In the genomic region with DNA sequence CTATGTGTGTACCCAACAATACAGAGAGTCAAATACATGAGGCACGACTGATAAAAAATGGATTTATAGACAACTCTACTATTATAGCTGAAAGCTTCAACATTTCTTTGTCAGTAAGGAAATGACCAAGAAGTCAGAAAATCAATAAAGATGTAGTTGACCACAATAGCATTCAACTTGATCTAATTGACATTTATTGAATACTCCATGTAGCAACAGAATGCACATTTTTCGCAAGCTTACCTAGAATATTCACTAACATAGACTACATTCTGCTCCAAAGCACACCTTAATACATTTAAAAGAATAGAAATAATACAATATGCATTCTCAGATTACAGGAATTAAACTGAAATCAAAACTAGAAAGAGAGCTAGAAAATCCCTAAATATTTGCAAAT, we compare ENCODE assay signal across 27 cellular contexts. TPM values are rescaled to one million over a fixed set of nuclear protein-coding genes. Genes with fewer than 3 reads are reported as not detected.
DNase-seq lines count a peak whose midpoint lies in the region; ATAC-seq, FAIRE-seq and TF ChIP-seq lines count a peak whose summit lies in the region.
"Had no signal": no experiment of that assay in that cellular context is flagged by ENCODE, and none has a peak within 500 bp of the region (broad histone marks: within the 10 kb centered on the region; RNA-seq: fewer than 3 reads in every experiment).

No MANE protein-coding gene starts in this region.

- H3K27ac ChIP-seq in HepG2 (ENCODE audit: extremely low read length, insufficient read depth, low read length) (no peak overlapping the region), right lobe of liver (no peak overlapping the region)
- H3K27ac ChIP-seq: 22Rv1; A549; BLaER1; BLaER1 treated with 17β-estradiol and CSF1 and Interleukin-3, amounts not matched to agents 10 nM and 100 nM; C4-2B had no signal

- TF ChIP-seq POLR2A in HepG2 (IDR thresholded peaks at IDR 0.05; ENCODE audit: insufficient read depth in 1 of 2, low read depth in 2 of 2, low read length in 2 of 2) = no peak
- no peak for TF ChIP-seq POLR2A in right lobe of liver (IDR thresholded peaks at IDR 0.05)

- no peaks in the 10 kb centered on the region for H3K4me1 ChIP-seq in HepG2 (ENCODE audit: insufficient read depth, low read length)
- no peaks in the 10 kb centered on the region for H3K4me1 ChIP-seq in right lobe of liver
- H3K4me1 ChIP-seq: A549; BE2C; BLaER1; BLaER1 treated with 17β-estradiol and CSF1 and Interleukin-3, amounts not matched to agents 10 nM and 100 nM; Caco-2 had no signal

- CTCF ChIA-PET in HepG2 (lab: Yijun Ruan, JAX; ENCODE audit: low intra/inter-chr PET ratio, low total read pairs) = no interaction called here

- H3K4me3 ChIP-seq in HepG2 (replicated peaks in 1 of 3; ENCODE audit: insufficient read depth in 1 of 3, low read depth in 2 of 3, low read length in 3 of 3) (no peak overlapping the region), right lobe of liver (no peak overlapping the region)
- H3K4me3 ChIP-seq: A549; BLaER1; BLaER1 treated with 17β-estradiol and CSF1 and Interleukin-3, amounts not matched to agents 10 nM and 100 nM had no signal

- no TSS peak for BruUV-seq in HepG2 (replicated peaks; lab: Mats Ljungman, UMichigan)

- H3K79me2 ChIP-seq in HepG2 (ENCODE audit: insufficient read depth, low read length) = no peaks in the 10 kb centered on the region

- TF ChIP-seq CTCF in HepG2 (CRISPR knock-in tag; IDR thresholded peaks at IDR 0.05) (no peak), right lobe of liver (IDR thresholded peaks at IDR 0.05) (no peak)

- H3K4me2 ChIP-seq in HepG2 (ENCODE audit: low read depth, low read length) = no peak overlapping the region
- H3K4me2 ChIP-seq: A549; BLaER1; BLaER1 treated with 17β-estradiol and CSF1 and Interleukin-3, amounts not matched to agents 10 nM and 100 nM had no signal

- no peak for TF ChIP-seq RAD21 in HepG2 (CRISPR knock-in tag; IDR thresholded peaks at IDR 0.05)

- H3K27me3 ChIP-seq in HepG2 (ENCODE audit: control insufficient read depth in 1 of 2, insufficient read depth in 2 of 2, low read length in 2 of 2) (no peaks in the 10 kb centered on the region), right lobe of liver (no peaks in the 10 kb centered on the region)
- H3K27me3 ChIP-seq: BE2C; BLaER1; BLaER1 treated with 17β-estradiol and CSF1 and Interleukin-3, amounts not matched to agents 10 nM and 100 nM had no signal

- ATAC-seq in HepG2 (no peak), right lobe of liver (no peak)
- ATAC-seq: A549; CD8-positive, alpha-beta T cell had no signal

- intact Hi-C loops in HepG2 (cut with micrococcal nuclease; ENCODE audit: unreplicated experiment) (no loop called here), right lobe of liver (cut with DNase I) (no loop called here)

- no peak for DNase-seq in HepG2 (ENCODE audit: low spot score)
- no peak for DNase-seq in right lobe of liver
- DNase-seq: 8988T; ACHN; AML-193; BE2C; C1 segment of cervical spinal cord; Caco-2; Calu3; CD4-positive, alpha-beta memory T cell; CD4-positive, alpha-beta T cell; CD4-positive, CD25-positive, alpha-beta regulatory T cell; CD8-positive, alpha-beta memory T cell; CD8-positive, alpha-beta T cell; COR-L47; DMS 273 treated with DMSO at 0.1 percent for 48 hours; DMS153; DMS53; DMS79; DMS79 treated with DMSO at 0.1 percent for 48 hours; DND-41; EL had no signal

- FAIRE-seq in HepG2 (lab: Jason Lieb, UNC) = no peak
- FAIRE-seq: A549 had no signal

- no peak overlapping the region for H2AFZ ChIP-seq in HepG2 (ENCODE audit: low read length)

- WGBS in HepG2 (ENCODE audit: low lambda C conversion rate) = 0% methylated on average over 2 of the region's 2 CpGs
- 82% methylated on average over 2 of the region's 2 CpGs for WGBS in right lobe of liver (ENCODE audit: insufficient coverage, low coverage, low lambda C conversion rate, missing lambda C conversion rate)

- in situ Hi-C loops in HepG2 (cut with HindIII; ENCODE audit: extremely low pct_ligation_motif_present, low pct_unique_long_range_greater_than_20kb) = no loop called here

- no peaks in the 10 kb centered on the region for H3K36me3 ChIP-seq in HepG2 (replicated peaks in 1 of 2; ENCODE audit: control insufficient read depth in 1 of 2, insufficient read depth in 2 of 2, low read length in 2 of 2)
- no peaks in the 10 kb centered on the region for H3K36me3 ChIP-seq in right lobe of liver
- H3K36me3 ChIP-seq: BE2C; BLaER1; BLaER1 treated with 17β-estradiol and CSF1 and Interleukin-3, amounts not matched to agents 10 nM and 100 nM had no signal

- H3K9me3 ChIP-seq in HepG2 (ENCODE audit: low read length) (peaks cover 14% of the 10 kb centered on the region), right lobe of liver (no peaks in the 10 kb centered on the region)
- H3K9me3 ChIP-seq: A549; BE2C; BLaER1; BLaER1 treated with 17β-estradiol and CSF1 and Interleukin-3, amounts not matched to agents 10 nM and 100 nM; Caco-2 had no signal

- POLR2A ChIA-PET in HepG2 (lab: Yijun Ruan, JAX) = no interaction called here

- TF ChIP-seq EP300 in HepG2 (IDR thresholded peaks at IDR 0.05; ENCODE audit: low read depth in 2 of 2, low read length in 2 of 2) = no peak
- TF ChIP-seq EP300 in HepG2 (CRISPR knock-in tag; IDR thresholded peaks at IDR 0.05; ENCODE audit: borderline replicate concordance) = no peak

- H3K9ac ChIP-seq in HepG2 (ENCODE audit: insufficient read depth, low read depth, low read length) = no peak overlapping the region
- H3K9ac ChIP-seq: BLaER1; BLaER1 treated with 17β-estradiol and CSF1 and Interleukin-3, amounts not matched to agents 10 nM and 100 nM had no signal

- H4K20me1 ChIP-seq in HepG2 (ENCODE audit: insufficient read depth, low read length) = no peaks in the 10 kb centered on the region
- H4K20me1 ChIP-seq: BLaER1; BLaER1 treated with 17β-estradiol and CSF1 and Interleukin-3, amounts not matched to agents 10 nM and 100 nM had no signal

TF ChIP-seq in HepG2, 621 proteins besides CTCF, POLR2A, EP300 and RAD21:
- TF ChIP-seq NAIF1 (CRISPR knock-in tag; IDR thresholded peaks at IDR 0.05; ENCODE audit: borderline replicate concordance) = no peak
- no peak for TF ChIP-seq JUND (CRISPR knock-in tag; IDR thresholded peaks at IDR 0.05)
- TF ChIP-seq, protein P1, sequence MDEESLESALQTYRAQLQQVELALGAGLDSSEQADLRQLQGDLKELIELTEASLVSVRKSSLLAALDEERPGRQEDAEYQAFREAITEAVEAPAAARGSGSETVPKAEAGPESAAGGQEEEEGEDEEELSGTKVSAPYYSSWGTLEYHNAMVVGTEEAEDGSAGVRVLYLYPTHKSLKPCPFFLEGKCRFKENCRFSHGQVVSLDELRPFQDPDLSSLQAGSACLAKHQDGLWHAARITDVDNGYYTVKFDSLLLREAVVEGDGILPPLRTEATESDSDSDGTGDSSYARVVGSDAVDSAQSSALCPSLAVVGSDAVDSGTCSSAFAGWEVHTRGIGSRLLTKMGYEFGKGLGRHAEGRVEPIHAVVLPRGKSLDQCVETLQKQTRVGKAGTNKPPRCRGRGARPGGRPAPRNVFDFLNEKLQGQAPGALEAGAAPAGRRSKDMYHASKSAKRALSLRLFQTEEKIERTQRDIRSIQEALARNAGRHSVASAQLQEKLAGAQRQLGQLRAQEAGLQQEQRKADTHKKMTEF (CRISPR knock-in tag; IDR thresholded peaks at IDR 0.05) = no peak
- peak; percentile 94; the same call in 1 of the 2 replicates for TF ChIP-seq ZNF614 (CRISPR knock-in tag; IDR thresholded peaks at IDR 0.05; ENCODE audit: borderline replicate concordance)
- TF ChIP-seq SP5 (CRISPR knock-in tag; IDR thresholded peaks at IDR 0.05; ENCODE audit: borderline replicate concordance, low read depth) = no peak
- no peak for TF ChIP-seq ZBTB7A (CRISPR knock-in tag; IDR thresholded peaks at IDR 0.05)

RNA-seq across cellular contexts. Expression of a gene that starts 49.2 kb away (rescaled TPM):
- total RNA-seq in HepG2 (2016; rRNA removed; fragmentation: Illumina TruSeq; extraction: Trizol) (0.06 and 0.07 TPM in 2 replicates), right lobe of liver (under 1 TPM in 3 of 6 experiments, not detected in 3; 0.06 to 0.30 (median 0.20) TPM)
- total RNA-seq in HepG2 (2016; cell fraction: cytosol; rRNA removed; fragmentation: Illumina TruSeq; extraction: Trizol; ENCODE audit: low read depth) = not detected in 2 replicates
- 0.02 and 0.10 TPM in 2 replicates for total RNA-seq in HepG2 (2016; cell fraction: insoluble cytoplasmic fraction; rRNA removed; fragmentation: Illumina TruSeq; extraction: Trizol)
- total RNA-seq in HepG2 (2016; cell fraction: membrane; rRNA removed; fragmentation: Illumina TruSeq; extraction: Trizol) = 0.03 TPM in 1 of 2 replicates, not detected in the other
- not detected in 2 replicates for total RNA-seq in HepG2 (2016; cell fraction: nucleus; rRNA removed; fragmentation: Illumina TruSeq; extraction: Trizol)
- 0.03 and 0.09 TPM in 2 replicates for polyA plus RNA-seq in HepG2 (2011; rRNA removed)
- 0.03 TPM in 2 replicates for polyA plus RNA-seq in HepG2 (2011; cell fraction: cytosol; rRNA removed)
- 0.06 TPM in 1 of 2 replicates, not detected in the other for polyA plus RNA-seq in HepG2 (2011; cell fraction: nucleus; rRNA removed)
- polyA plus RNA-seq in HepG2 (2012) = not detected in 2 replicates
- not detected in 2 replicates for polyA plus RNA-seq in HepG2 (2016; cell fraction: cytosol; fragmentation: Illumina TruSeq; extraction: Trizol; ENCODE audit: low read depth)
- polyA plus RNA-seq in HepG2 (2016; cell fraction: insoluble cytoplasmic fraction; fragmentation: Illumina TruSeq; extraction: Trizol; ENCODE audit: low read depth) = 0.05 and 0.08 TPM in 2 replicates
- polyA plus RNA-seq in HepG2 (2016; cell fraction: membrane; fragmentation: Illumina TruSeq; extraction: Trizol; ENCODE audit: low read depth) = not detected in 2 replicates
- not detected in 2 replicates for polyA plus RNA-seq in HepG2 (2016; cell fraction: nucleus; fragmentation: Illumina TruSeq; extraction: Trizol; ENCODE audit: insufficient read depth, low read depth)
- 0.04 and 0.49 TPM in 2 replicates for polyA minus RNA-seq in HepG2 (2011; rRNA and poly(A)+ RNA removed; ENCODE audit: low replicate concordance)
- not detected in 2 replicates for polyA minus RNA-seq in HepG2 (2011; cell fraction: cytosol; rRNA and poly(A)+ RNA removed)
- polyA minus RNA-seq in HepG2 (2011; cell fraction: nucleus; rRNA and poly(A)+ RNA removed) = 0.12 and 0.26 TPM in 2 replicates
- total RNA-seq: Caco-2; CD4-positive, alpha-beta T cell; CD4-positive, CD25-positive, alpha-beta regulatory T cell; CD8-positive, alpha-beta memory T cell; CD8-positive, alpha-beta T cell had no signal
- polyA plus RNA-seq: A549; CD4-positive, CD25-positive, alpha-beta regulatory T cell; CD8-positive, alpha-beta memory T cell had no signal
